Comparison of ENCODE assay signal across 8 cellular contexts in the genomic region with DNA sequence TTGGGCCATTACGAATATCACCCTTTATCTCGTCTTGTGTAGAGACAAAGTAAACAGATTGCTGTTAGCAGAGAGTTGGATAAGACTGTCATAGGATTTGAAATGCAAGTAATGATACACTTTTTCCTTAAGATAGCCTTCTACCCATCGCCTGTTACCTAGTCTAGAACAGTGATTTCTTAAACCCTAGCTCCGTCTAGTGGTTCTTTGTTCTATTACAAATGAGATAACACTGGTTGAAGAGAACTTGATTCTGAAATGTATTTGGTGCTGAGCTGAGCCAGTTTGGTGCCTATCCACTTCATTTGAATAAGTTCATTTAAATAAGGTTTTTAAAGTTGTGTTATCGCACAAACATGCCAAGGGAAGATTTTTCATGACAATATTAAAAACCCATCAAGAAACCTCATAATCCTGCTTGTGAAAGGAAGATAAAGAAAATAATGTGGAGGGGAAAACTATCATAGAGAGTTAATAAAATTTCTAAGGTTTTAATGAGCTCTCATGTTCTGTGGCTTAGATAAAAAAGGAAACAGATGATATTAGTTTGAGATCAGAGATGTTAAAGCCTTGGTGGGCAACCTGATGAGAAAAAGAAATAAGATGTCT. TPM values are rescaled to one million over a fixed set of nuclear protein-coding genes. Genes with fewer than 3 reads are reported as not detected.
A peak's percentile ranks its signal among the peaks of the same experiment; 100 is the strongest.
DNase-seq lines count a peak whose midpoint lies in the region; ATAC-seq and TF ChIP-seq lines count a peak whose summit lies in the region.

No MANE protein-coding gene starts in this region.

- no peak overlapping the region for H3K27ac Mint-ChIP-seq in activated CD4-positive, alpha-beta T cell treated with anti-CD3 and anti-CD28 coated beads, Interleukin-2, amount 10 ng/mL, durations not matched to agents 7 days and 5 days

- no peak for TF ChIP-seq POLR2A in right lobe of liver (IDR thresholded peaks at IDR 0.05)
- TF ChIP-seq POLR2A in spleen (IDR thresholded peaks at IDR 0.05): no peak

- no peak overlapping the region for H3K4me3 Mint-ChIP-seq in activated CD4-positive, alpha-beta T cell treated with anti-CD3 and anti-CD28 coated beads, Interleukin-2, amount 10 ng/mL, durations not matched to agents 7 days and 5 days

- H3K27me3 ChIP-seq in right lobe of liver (peaks cover 0 to 20% of the 10 kb centered on the region in 2 donors), spleen (replicated peaks in 1 of 7) (peaks cover 0 to 96% (median 51%) of the 10 kb centered on the region in 7 donors)

- TF ChIP-seq CTCF in right lobe of liver (IDR thresholded peaks at IDR 0.05) (peak; percentile 55 to 61 (median 58)), spleen (IDR thresholded peaks at IDR 0.05 in 8 of 11, conservative IDR thresholded peaks at IDR 0.05 in 3 of 11) (peak in 4 of 11 experiments; percentile 16 to 31 (median 18))

- no peaks in the 10 kb centered on the region for H3K36me3 Mint-ChIP-seq in activated CD4-positive, alpha-beta T cell treated with anti-CD3 and anti-CD28 coated beads, Interleukin-2, amount 10 ng/mL, durations not matched to agents 7 days and 5 days (ENCODE audit: low read depth)

- peak; percentile 28 for ATAC-seq in HG02678 (IDR thresholded peaks at IDR 0.05; ENCODE audit: unreplicated experiment)
- ATAC-seq in right lobe of liver: peak; percentile 53 to 67 (median 61)

- H3K36me3 ChIP-seq in right lobe of liver (no peaks in the 10 kb centered on the region), spleen (no peaks in the 10 kb centered on the region)

- H3K4me1 Mint-ChIP-seq in activated CD4-positive, alpha-beta T cell treated with anti-CD3 and anti-CD28 coated beads, Interleukin-2, amount 10 ng/mL, durations not matched to agents 7 days and 5 days: peaks cover 9% of the 10 kb centered on the region

- 17% methylated on average over 5 of the region's 5 CpGs for WGBS in right lobe of liver (ENCODE audit: insufficient coverage, low coverage, low lambda C conversion rate, missing lambda C conversion rate)
- 34 to 46% (median 40%) methylated on average over 5 of the region's 5 CpGs for WGBS in spleen, 5 donors

- no peaks in the 10 kb centered on the region for H3K9me3 Mint-ChIP-seq in activated CD4-positive, alpha-beta T cell treated with anti-CD3 and anti-CD28 coated beads, Interleukin-2, amount 10 ng/mL, durations not matched to agents 7 days and 5 days

- H3K9me3 ChIP-seq in right lobe of liver: no peaks in the 10 kb centered on the region
- H3K9me3 ChIP-seq in spleen: no peaks in the 10 kb centered on the region

- intact Hi-C loops in right lobe of liver (cut with DNase I) (loop anchor here in 1 of 2 donors (10.0 kb wide), 1 partner anchor 551 kb away; no protein-coding TSS in a partner anchor), spleen (cut with DNase I; ENCODE audit: low total_unique reads) (no loop called here)

- CTCF ChIA-PET in activated CD4-positive, alpha-beta T cell treated with anti-CD3 and anti-CD28 coated beads, Interleukin-2, amount 10 ng/mL, durations not matched to agents 7 days and 5 days (lab: Charles Lee): interaction anchor here (0.7 to 2.1 kb wide), 5 partner anchors 11 to 731 kb away, joined by 3 to 12 read pairs (median 4); no protein-coding TSS in a partner anchor

- peaks cover 0 to 12% (median 3%) of the 10 kb centered on the region in 4 donors for H3K4me1 ChIP-seq in right lobe of liver
- peaks cover 10 to 22% (median 16%) of the 10 kb centered on the region in 6 donors for H3K4me1 ChIP-seq in spleen

- POLR2A ChIA-PET in activated CD4-positive, alpha-beta T cell treated with anti-CD3 and anti-CD28 coated beads, Interleukin-2, amount 10 ng/mL, durations not matched to agents 7 days and 5 days (lab: Charles Lee): no interaction called here

- DNase-seq in DMS 273 (lab: John Stamatoyannopoulos, UW; ENCODE audit: unreplicated experiment) (peak; percentile 80), NCI-H82 (lab: John Stamatoyannopoulos, UW) (peak; percentile 87), cerebellum (ENCODE audit: low spot score) (peak; percentile 71), right lobe of liver (no peak), HK-2 (ENCODE audit: unreplicated experiment) (no peak), spleen (no peak)
- DNase-seq in activated CD4-positive, alpha-beta T cell treated with anti-CD3 and anti-CD28 coated beads, Interleukin-2, amount 10 ng/mL, durations not matched to agents 7 days and 5 days: no peak

- H3K4me3 ChIP-seq in right lobe of liver (no peak overlapping the region), spleen (no peak overlapping the region)

- H3K27ac ChIP-seq in right lobe of liver (no peak overlapping the region), spleen (no peak overlapping the region)

- peaks cover 69% of the 10 kb centered on the region for H3K27me3 Mint-ChIP-seq in activated CD4-positive, alpha-beta T cell treated with anti-CD3 and anti-CD28 coated beads, Interleukin-2, amount 10 ng/mL, durations not matched to agents 7 days and 5 days

RNA-seq across cellular contexts. Expression of a gene that starts 1.5 kb away (rescaled TPM):
- total RNA-seq in cerebellum (12.1 TPM), right lobe of liver (not detected), spleen (not detected)
- total RNA-seq in activated CD4-positive, alpha-beta T cell treated with anti-CD3 and anti-CD28 coated beads, Interleukin-2, amount 10 ng/mL, durations not matched to agents 7 days and 5 days: not detected
- not detected for polyA plus RNA-seq in spleen

Comparison
In these comparisons a context has a peak if more than half of its experiments do, and no peak if none do; other contexts are left out.
1. DNase-seq: peak in DMS 273 (single experiment), NCI-H82 (single experiment) and cerebellum (single experiment); none in right lobe of liver (0 of 3), HK-2 (single experiment), activated CD4-positive, alpha-beta T cell treated with anti-CD3 and anti-CD28 coated beads, Interleukin-2, amount 10 ng/mL, durations not matched to agents 7 days and 5 days (single experiment) and spleen (single experiment).
2. RNA of a gene that starts 1.5 kb away (total RNA-seq): 12.1 TPM in cerebellum (single experiment); not detected in right lobe of liver, not detected in activated CD4-positive, alpha-beta T cell treated with anti-CD3 and anti-CD28 coated beads, Interleukin-2, amount 10 ng/mL, durations not matched to agents 7 days and 5 days and not detected in spleen; every median in the first group is over 10 times any median in the second.